In the genomic region with DNA sequence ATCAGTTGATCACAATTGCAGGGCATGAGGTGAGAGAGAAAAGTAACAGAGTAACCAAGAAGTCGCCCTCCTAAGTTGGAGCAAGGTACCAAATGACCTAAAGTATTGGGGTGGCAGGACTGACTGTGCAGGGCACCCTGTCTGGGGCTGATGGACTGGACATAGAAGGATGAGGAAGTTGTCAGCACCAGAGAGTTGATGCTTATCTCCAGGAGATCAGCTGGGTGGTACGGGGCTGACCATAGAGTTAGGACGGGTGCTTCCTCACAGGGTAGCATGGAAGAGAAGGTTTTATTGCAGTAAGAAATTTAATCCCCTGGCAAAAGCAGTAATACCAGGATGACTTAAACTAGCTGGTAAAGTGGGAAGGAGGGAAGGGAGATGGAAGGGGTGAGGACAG, we compare ENCODE assay signal across 18 cellular contexts.
A peak's percentile ranks its signal among the peaks of the same experiment; 100 is the strongest.
DNase-seq lines count a peak whose midpoint lies in the region; TF ChIP-seq lines count a peak whose summit lies in the region.
"Had no signal": no experiment of that assay in that cellular context is flagged by ENCODE, and none has a peak within 500 bp of the region (broad histone marks: within the 10 kb centered on the region; RNA-seq: fewer than 3 reads in every experiment).

No MANE protein-coding gene starts in this region.

- no peak overlapping the region for H3K27ac ChIP-seq in osteoblast (ENCODE audit: low read depth, low read length)
- H3K27ac ChIP-seq in Karpas-422 (ENCODE audit: low read length), result no peak overlapping the region
- H3K27ac ChIP-seq: C4-2B, Peyer's patch had no signal

- H3K9ac ChIP-seq in Karpas-422 (ENCODE audit: low read length), result no peak overlapping the region
- H3K9ac ChIP-seq: SK-N-SH had no signal

- DNase-seq in CMK (ENCODE audit: low read depth) (peak; percentile 9), MV-4-11 (lab: John Stamatoyannopoulos, UW) (peak; percentile 17), osteoblast (ENCODE audit: insufficient read length, low spot score, missing footprints) (peak; percentile 45), GM19238 (ENCODE audit: insufficient read length, low spot score) (no peak), Karpas-422 (no peak), UCSD-AML1 (lab: John Stamatoyannopoulos, UW; ENCODE audit: unreplicated experiment) (no peak)
- DNase-seq in activated T-cell treated with anti-CD3 and anti-CD28 coated beads, Interleukin-2, amount 50 U/mL, for 24 hours, result no peak
- DNase-seq: Caco-2, DMS153, HFFc6, NCI-H1436 treated with DMSO at 0.1 percent for 48 hours, NCI-H2081, NCI-H748 treated with DMSO at 0.1 percent for 48 hours, Peyer's patch, Right ventricle myocardium superior, SK-N-SH had no signal

- peaks cover 0 to 5% (median 0%) of the 10 kb centered on the region in 5 experiments for H3K9me3 Mint-ChIP-seq in brain
- H3K9me3 Mint-ChIP-seq in activated T-cell treated with anti-CD3 and anti-CD28 coated beads, Interleukin-2, amount 50 U/mL, for 24 hours, result no peaks in the 10 kb centered on the region
- H3K9me3 Mint-ChIP-seq: HFFc6 had no signal

- H4K20me1 ChIP-seq in osteoblast (ENCODE audit: insufficient read depth, low read length), result no peaks in the 10 kb centered on the region
- H4K20me1 ChIP-seq in Karpas-422 (ENCODE audit: insufficient read depth, low read depth, low read length), result no peaks in the 10 kb centered on the region

- TF ChIP-seq CTCF in brain (conservative IDR thresholded peaks at IDR 0.05), result no peak
- TF ChIP-seq CTCF in osteoblast (IDR thresholded peaks at IDR 0.05; ENCODE audit: extremely low read depth, low read depth, low read length), result no peak

- no peaks in the 10 kb centered on the region for H3K9me2 ChIP-seq in Karpas-422 (replicated peaks; ENCODE audit: insufficient read depth, low read length)
- H3K9me2 ChIP-seq: SK-N-SH had no signal

- peak overlapping the region in 1 of 5 experiments; percentile 29 for H3K4me3 Mint-ChIP-seq in brain
- no peak overlapping the region for H3K4me3 Mint-ChIP-seq in activated T-cell treated with anti-CD3 and anti-CD28 coated beads, Interleukin-2, amount 50 U/mL, for 24 hours
- H3K4me3 Mint-ChIP-seq: HFFc6 had no signal

- peak overlapping the region in 3 of 5 experiments; percentile 16 to 20 (median 19) for H3K27ac Mint-ChIP-seq in brain
- no peak overlapping the region for H3K27ac Mint-ChIP-seq in activated T-cell treated with anti-CD3 and anti-CD28 coated beads, Interleukin-2, amount 50 U/mL, for 24 hours
- H3K27ac Mint-ChIP-seq: HFFc6 had no signal

- H3K4me3 ChIP-seq in osteoblast (ENCODE audit: insufficient read depth, low read length) (no peak overlapping the region), Karpas-422 (ENCODE audit: low read length) (no peak overlapping the region)
- H3K4me3 ChIP-seq: Peyer's patch had no signal

- no peaks in the 10 kb centered on the region for H3K36me3 ChIP-seq in osteoblast (ENCODE audit: insufficient read depth, low read length)
- H3K36me3 ChIP-seq in Karpas-422 (ENCODE audit: insufficient read depth, low read length), result no peaks in the 10 kb centered on the region
- H3K36me3 ChIP-seq: Peyer's patch had no signal

- peaks cover 3% of the 10 kb centered on the region for H3K27me3 Mint-ChIP-seq in brain
- peaks cover 30% of the 10 kb centered on the region for H3K27me3 Mint-ChIP-seq in activated T-cell treated with anti-CD3 and anti-CD28 coated beads, Interleukin-2, amount 50 U/mL, for 24 hours

- no peaks in the 10 kb centered on the region for H3K36me3 Mint-ChIP-seq in brain
- no peaks in the 10 kb centered on the region for H3K36me3 Mint-ChIP-seq in activated T-cell treated with anti-CD3 and anti-CD28 coated beads, Interleukin-2, amount 50 U/mL, for 24 hours (ENCODE audit: low read depth)

- H3K9me3 ChIP-seq in osteoblast (ENCODE audit: low read depth, low read length) (no peaks in the 10 kb centered on the region), Karpas-422 (ENCODE audit: low read length) (no peaks in the 10 kb centered on the region)
- H3K9me3 ChIP-seq: Caco-2, Peyer's patch, SK-N-SH had no signal

- H3K79me2 ChIP-seq in osteoblast (ENCODE audit: insufficient read depth, low read length), result no peaks in the 10 kb centered on the region
- no peaks in the 10 kb centered on the region for H3K79me2 ChIP-seq in Karpas-422 (ENCODE audit: low read length)

- peaks cover 35% of the 10 kb centered on the region for H3K4me1 Mint-ChIP-seq in brain
- no peaks in the 10 kb centered on the region for H3K4me1 Mint-ChIP-seq in activated T-cell treated with anti-CD3 and anti-CD28 coated beads, Interleukin-2, amount 50 U/mL, for 24 hours (ENCODE audit: low read depth)

- peaks cover 7% of the 10 kb centered on the region for H3K4me1 ChIP-seq in osteoblast (ENCODE audit: insufficient read depth, low read length)
- no peaks in the 10 kb centered on the region for H3K4me1 ChIP-seq in Karpas-422 (ENCODE audit: low read length)

- H2AFZ ChIP-seq in osteoblast (ENCODE audit: low read length) (no peak overlapping the region), Karpas-422 (ENCODE audit: low read length) (no peak overlapping the region)

- H3K27me3 ChIP-seq in osteoblast (ENCODE audit: insufficient read depth, low read length) (no peaks in the 10 kb centered on the region), Karpas-422 (ENCODE audit: low read length) (no peaks in the 10 kb centered on the region)
- H3K27me3 ChIP-seq: Peyer's patch had no signal

- H3K4me2 ChIP-seq in osteoblast (ENCODE audit: insufficient read depth, low read length) (no peak overlapping the region), Karpas-422 (ENCODE audit: low read depth, low read length, poor library complexity, severe bottlenecking) (no peak overlapping the region)
- H3K4me2 ChIP-seq: SK-N-SH had no signal

Comparison
In these comparisons a context has a peak if more than half of its experiments do, and no peak if none do; other contexts are left out.
1. DNase-seq: peak in CMK (single experiment), MV-4-11 (single experiment) and osteoblast (single experiment); none in activated T-cell treated with anti-CD3 and anti-CD28 coated beads, Interleukin-2, amount 50 U/mL, for 24 hours (single experiment), GM19238 (single experiment), Karpas-422 (single experiment) and UCSD-AML1 (single experiment).